In genomic region chr11:122180435-122180834, GRCh38 we compare ENCODE assay signal across 12 cellular contexts.
A peak's percentile ranks its signal among the peaks of the same experiment; 100 is the strongest.
DNase-seq lines count a peak whose midpoint lies in the region; ATAC-seq and TF ChIP-seq lines count a peak whose summit lies in the region.
"Had no signal": no experiment of that assay in that cellular context is flagged by ENCODE, and none has a peak within 500 bp of the region (broad histone marks: within the 10 kb centered on the region; RNA-seq: fewer than 3 reads in every experiment).

No MANE protein-coding gene starts in this region.

- 16 to 27% methylated on average over 2 of the region's 2 CpGs for WGBS in lower leg skin, 2 donors

- no peak for ATAC-seq in HG03159 (IDR thresholded peaks at IDR 0.05; ENCODE audit: unreplicated experiment)

- DNase-seq in GOT3 (lab: John Stamatoyannopoulos, UW) (peak; percentile 7), glomerular visceral epithelial cell (ENCODE audit: extremely low spot score) (peak; percentile 74), smooth muscle cell of the brain vasculature (ENCODE audit: low read depth, low spot score) (peak; percentile 62), GM19240 (ENCODE audit: insufficient read length, low spot score) (no peak), lower leg skin (ENCODE audit: low spot score in 2 of 2) (no peak)
- DNase-seq in stimulated activated CD8-positive, alpha-beta memory T cell treated with anti-CD3 and anti-CD28 coated beads, Interleukin-4, amount 100 ng/mL, for 48 hours: no peak
- DNase-seq: activated CD4-positive, CD25-positive, alpha-beta regulatory T cell; activated naive CD8-positive, alpha-beta T cell treated with anti-CD3 and anti-CD28 coated beads, Interleukin-2, amount 10 ng/mL, durations not matched to agents 7 days and 5 days; NCI-H526; thyroid gland had no signal

- intact Hi-C loops in lower leg skin (cut with DNase I; ENCODE audit: low total_unique reads): no loop called here

- TF ChIP-seq CTCF in WI38 (IDR thresholded peaks at IDR 0.05; ENCODE audit: low read depth, low read length) (no peak), lower leg skin (IDR thresholded peaks at IDR 0.05) (no peak)

- no peak for TF ChIP-seq POLR2A in lower leg skin (IDR thresholded peaks at IDR 0.05)

- H3K4me3 ChIP-seq in WI38 (ENCODE audit: low read depth, low read length) (peak overlapping the region; percentile 71), lower leg skin (ENCODE audit: low read depth, poor library complexity, severe bottlenecking) (no peak overlapping the region)
- H3K4me3 ChIP-seq: thyroid gland had no signal

Comparison
In these comparisons a context has a peak if more than half of its experiments do, and no peak if none do; other contexts are left out.
1. DNase-seq: peak in GOT3 (single experiment), glomerular visceral epithelial cell (single experiment) and smooth muscle cell of the brain vasculature (single experiment); none in stimulated activated CD8-positive, alpha-beta memory T cell treated with anti-CD3 and anti-CD28 coated beads, Interleukin-4, amount 100 ng/mL, for 48 hours (single experiment), GM19240 (single experiment) and lower leg skin (0 of 2).